ENCODE assay signal across 17 cellular contexts in genomic region chr9:21730899-21731298, GRCh38.
DNase-seq lines count a peak whose midpoint lies in the region; ATAC-seq, FAIRE-seq and TF ChIP-seq lines count a peak whose summit lies in the region.
"Had no signal": no experiment of that assay in that cellular context is flagged by ENCODE, and none has a peak within 500 bp of the region (broad histone marks: within the 10 kb centered on the region; RNA-seq: fewer than 3 reads in every experiment).

No MANE protein-coding gene starts in this region.

- TF ChIP-seq RAD21 in A549 (conservative IDR thresholded peaks at IDR 0.05 in 1 of 2, IDR thresholded peaks at IDR 0.05 in 1 of 2) (no peak), IMR-90 (IDR thresholded peaks at IDR 0.05; ENCODE audit: low read length) (no peak)

- H2BK120ac ChIP-seq in IMR-90 (ENCODE audit: low read depth, low read length) = no peak overlapping the region

- H3K9me3 ChIP-seq in A549 (0 out of 3 replicates have a peak, but pooled peaks cover 2% of the 10 kb centered on the region), IMR-90 (ENCODE audit: control insufficient read depth, insufficient read depth, low read length) (no peaks in the 10 kb centered on the region), adipocyte (ENCODE audit: control insufficient read depth, low read length) (peaks cover 2% of the 10 kb centered on the region), right atrium auricular region (no peaks in the 10 kb centered on the region)

- no peak overlapping the region for H2BK5ac ChIP-seq in IMR-90 (ENCODE audit: low read depth, low read length, poor library complexity, severe bottlenecking)

- H3K56ac ChIP-seq in IMR-90 (ENCODE audit: extremely low read depth, insufficient read depth, low read length) = no peak overlapping the region

- TF ChIP-seq CTCF in A549 (IDR thresholded peaks at IDR 0.05) (no peak), IMR-90 (conservative IDR thresholded peaks at IDR 0.05; ENCODE audit: low read depth, low read length) (no peak), foreskin keratinocyte (conservative IDR thresholded peaks at IDR 0.05) (no peak), right atrium auricular region (IDR thresholded peaks at IDR 0.05) (no peak), osteocyte (IDR thresholded peaks at IDR 0.05) (no peak)

- TF ChIP-seq POLR2A in A549 (IDR thresholded peaks at IDR 0.05; ENCODE audit: low read length) (no peak), IMR-90 (IDR thresholded peaks at IDR 0.05; ENCODE audit: low read depth, low read length) (no peak)

- H3K27me3 Mint-ChIP-seq in osteocyte (ENCODE audit: unreplicated experiment) = peaks cover 33% of the 10 kb centered on the region

- H3K4me2 ChIP-seq in A549 = no peak overlapping the region
- H3K4me2 ChIP-seq in IMR-90 (ENCODE audit: low read depth, low read length) = no peak overlapping the region

- DNase-seq in A549 (ENCODE audit: low read depth in 1 of 2, low spot score in 1 of 2) = no peak
- DNase-seq in IMR-90 = no peak
- DNase-seq in adipocyte (ENCODE audit: low read depth) = peak; percentile 43
- no peak for DNase-seq in foreskin keratinocyte
- DNase-seq in effector CD8-positive, alpha-beta T cell (lab: John Stamatoyannopoulos, UW) = no peak
- DNase-seq in right atrium auricular region (ENCODE audit: low spot score) = no peak
- DNase-seq in osteocyte (ENCODE audit: extremely low spot score, unreplicated experiment) = no peak
- DNase-seq: C1 segment of cervical spinal cord; CD4-positive, alpha-beta T cell; DMS79 had no signal

- no peak overlapping the region for H2BK20ac ChIP-seq in IMR-90 (ENCODE audit: low read depth, low read length)

- ATAC-seq in A549 (no peak), IMR-90 (ENCODE audit: low read depth) (no peak), foreskin keratinocyte (peak; percentile 33), GM18868 (IDR thresholded peaks at IDR 0.05; ENCODE audit: unreplicated experiment) (no peak)
- ATAC-seq: GM12878, HCT116 had no signal

- in situ Hi-C loops in IMR-90 (cut with MboI; ENCODE audit: low sequenced_read_pairs) = loop anchor here (10.0 kb wide), 1 partner anchor 76 kb away; no protein-coding TSS in a partner anchor

- no peaks in the 10 kb centered on the region for H3K9me3 Mint-ChIP-seq in osteocyte (ENCODE audit: unreplicated experiment)

- H2AK9ac ChIP-seq in IMR-90 (replicated peaks; ENCODE audit: low read depth, low read length, poor library complexity) = no peak overlapping the region

- H3K36me3 ChIP-seq in IMR-90 (ENCODE audit: control insufficient read depth, insufficient read depth, low read length) = no peaks in the 10 kb centered on the region
- H3K36me3 ChIP-seq in adipocyte (ENCODE audit: control insufficient read depth, insufficient read depth, low read length, severe bottlenecking) = no peaks in the 10 kb centered on the region
- no peaks in the 10 kb centered on the region for H3K36me3 ChIP-seq in right atrium auricular region

- H3K79me1 ChIP-seq in IMR-90 (ENCODE audit: low read depth in 1 of 2, low read length in 2 of 2) = no peaks in the 10 kb centered on the region

- no peaks in the 10 kb centered on the region for H4K20me1 ChIP-seq in IMR-90 (ENCODE audit: insufficient read depth, low read length)

- no peak overlapping the region for H3K23ac ChIP-seq in IMR-90 (ENCODE audit: low read depth, low read length)

- POLR2A ChIA-PET in A549 (lab: Yijun Ruan, JAX) = no interaction called here
- POLR2A ChIA-PET in IMR-90 (lab: Charles Lee; ENCODE audit: unreplicated experiment) = no interaction called here

- H3K4me3 ChIP-seq in A549 = no peak overlapping the region
- H3K4me3 ChIP-seq in IMR-90 (ENCODE audit: insufficient read depth, low read depth, low read length) = no peak overlapping the region
- H3K4me3 ChIP-seq in adipocyte (ENCODE audit: low read length) = no peak overlapping the region
- no peak overlapping the region for H3K4me3 ChIP-seq in right atrium auricular region
- H3K4me3 ChIP-seq: GM12878 had no signal

- H3K4me1 ChIP-seq in A549 (peaks cover 24% of the 10 kb centered on the region), IMR-90 (ENCODE audit: control insufficient read depth, insufficient read depth, low read length) (no peaks in the 10 kb centered on the region; the same call in 1 of the 2 replicates), adipocyte (ENCODE audit: control insufficient read depth, insufficient read depth, low read length) (peaks cover 27% of the 10 kb centered on the region), foreskin keratinocyte (peaks cover 27% of the 10 kb centered on the region), right atrium auricular region (no peaks in the 10 kb centered on the region)

- H3K4me3 Mint-ChIP-seq in osteocyte (ENCODE audit: unreplicated experiment) = no peak overlapping the region
- H3K4me3 Mint-ChIP-seq: B cell; CD4-positive, alpha-beta T cell had no signal

- dilution Hi-C loops in IMR-90 (cut with HindIII; ENCODE audit: low sequenced_read_pairs, unreplicated experiment) = no loop called here

- H3K14ac ChIP-seq in IMR-90 (replicated peaks; ENCODE audit: low read depth, low read length) = no peak overlapping the region

- no peak overlapping the region for H3K9ac ChIP-seq in IMR-90 (ENCODE audit: low read depth, low read length)
- no peak overlapping the region for H3K9ac ChIP-seq in adipocyte (ENCODE audit: low read length)

- BruUV-seq in IMR-90 (replicated peaks; lab: Mats Ljungman, UMichigan) = no TSS peak

- H3K9me1 ChIP-seq in IMR-90 (ENCODE audit: insufficient read depth, low read length) = no peaks in the 10 kb centered on the region

- TF ChIP-seq EP300 in A549 (IDR thresholded peaks at IDR 0.05) = no peak

- H3K27ac Mint-ChIP-seq in osteocyte (ENCODE audit: unreplicated experiment) = no peak overlapping the region
- H3K27ac Mint-ChIP-seq: B cell; CD4-positive, alpha-beta T cell had no signal

- H2AFZ ChIP-seq in IMR-90 (replicated peaks; ENCODE audit: low read length, poor library complexity) = no peak overlapping the region

- no peak overlapping the region for H3K18ac ChIP-seq in IMR-90 (ENCODE audit: low read depth, low read length)

- H3K27me3 ChIP-seq in IMR-90 (ENCODE audit: control insufficient read depth, insufficient read depth, low read length) = no peaks in the 10 kb centered on the region
- H3K27me3 ChIP-seq in adipocyte (replicated peaks; ENCODE audit: control insufficient read depth, insufficient read depth, low read length) = no peaks in the 10 kb centered on the region
- no peaks in the 10 kb centered on the region for H3K27me3 ChIP-seq in foreskin keratinocyte
- H3K27me3 ChIP-seq in right atrium auricular region = no peaks in the 10 kb centered on the region

- H3K4me1 Mint-ChIP-seq in osteocyte (ENCODE audit: unreplicated experiment) = no peaks in the 10 kb centered on the region
- H3K4me1 Mint-ChIP-seq: B cell had no signal

- H4K8ac ChIP-seq in IMR-90 (ENCODE audit: low read depth in 2 of 2, low read length in 2 of 2) = no peak overlapping the region

- no peak overlapping the region for H4K91ac ChIP-seq in IMR-90 (ENCODE audit: insufficient read depth, low read depth, low read length)

- 77% methylated on average over 1 of the region's 1 CpG for WGBS in A549 (ENCODE audit: missing lambda C conversion rate)
- WGBS in IMR-90 (ENCODE audit: extremely low coverage in 2 of 2, insufficient read length in 1 of 2), 2 experiments = no CpG with 5 or more reads among the region's 1 CpG

- CTCF ChIA-PET in A549 (lab: Yijun Ruan, JAX) (no interaction called here), IMR-90 (lab: Yijun Ruan, JAX) (no interaction called here)

- intact Hi-C loops in IMR-90 (cut with micrococcal nuclease) = no loop called here

- no peak overlapping the region for H2BK15ac ChIP-seq in IMR-90 (ENCODE audit: low read depth, low read length)

- H3K36me3 Mint-ChIP-seq in osteocyte (ENCODE audit: unreplicated experiment) = no peaks in the 10 kb centered on the region

- H3K4ac ChIP-seq in IMR-90 (ENCODE audit: low read depth, low read length) = no peak overlapping the region

- H4K5ac ChIP-seq in IMR-90 (ENCODE audit: low read depth, low read length) = no peak overlapping the region

- no peak overlapping the region for H3K27ac ChIP-seq in A549
- H3K27ac ChIP-seq in IMR-90 (ENCODE audit: insufficient read depth, low read length) = no peak overlapping the region
- H3K27ac ChIP-seq in foreskin keratinocyte = no peak overlapping the region
- H3K27ac ChIP-seq in right atrium auricular region = no peak overlapping the region
- H3K27ac ChIP-seq: HL-60 had no signal

- H2AK5ac ChIP-seq in IMR-90 (ENCODE audit: low read depth, low read length) = no peak overlapping the region

- no peak for FAIRE-seq in A549 (lab: Jason Lieb, UNC)
- FAIRE-seq: GM12878, GM18507, GM19239 had no signal

TF ChIP-seq in A549, 52 proteins besides CTCF, POLR2A, EP300 and RAD21 (continues in another document):
- TF ChIP-seq MAFK (IDR thresholded peaks at IDR 0.05; ENCODE audit: partially characterized antibody) (peak; percentile 81), EHF (CRISPR knock-in tag; IDR thresholded peaks at IDR 0.05) (no peak), KDM1A (IDR thresholded peaks at IDR 0.05; ENCODE audit: low read depth) (no peak), ZNF302 (CRISPR knock-in tag; IDR thresholded peaks at IDR 0.05) (no peak), PBX3 (IDR thresholded peaks at IDR 0.05) (no peak), HEYL (CRISPR knock-in tag; IDR thresholded peaks at IDR 0.05) (no peak)

TF ChIP-seq in IMR-90, 13 proteins besides CTCF, POLR2A, EP300 and RAD21:
- TF ChIP-seq FOS (IDR thresholded peaks at IDR 0.05; ENCODE audit: low read depth, low read length) (no peak), MAFK (IDR thresholded peaks at IDR 0.05; ENCODE audit: low read depth, low read length) (peak; percentile 66)
